In the genomic region with DNA sequence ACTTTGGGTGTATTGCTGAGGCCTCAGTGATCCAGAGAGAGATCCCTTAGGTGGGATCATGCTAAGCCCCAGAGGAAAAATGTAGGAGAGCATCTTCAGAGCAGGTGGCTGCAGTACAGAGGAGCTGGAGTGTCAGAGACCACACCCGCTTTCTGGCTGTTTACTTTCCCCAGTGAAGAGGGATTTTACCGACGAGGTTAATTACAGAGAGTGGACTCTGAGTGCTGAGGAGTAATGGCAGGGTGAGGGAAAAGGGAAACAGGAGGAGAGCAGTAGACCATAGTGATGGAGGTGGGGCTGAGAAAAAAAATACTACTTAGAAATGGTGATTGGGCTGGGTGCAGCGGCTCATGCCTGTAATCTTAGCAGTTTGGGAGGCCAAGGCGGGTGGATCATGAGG, we compare ENCODE assay signal across 14 cellular contexts. TPM values are rescaled to one million over a fixed set of nuclear protein-coding genes. Genes with fewer than 3 reads are reported as not detected.
A peak's percentile ranks its signal among the peaks of the same experiment; 100 is the strongest.
DNase-seq lines count a peak whose midpoint lies in the region; ATAC-seq and TF ChIP-seq lines count a peak whose summit lies in the region.
"Had no signal": no experiment of that assay in that cellular context is flagged by ENCODE, and none has a peak within 500 bp of the region (broad histone marks: within the 10 kb centered on the region; RNA-seq: fewer than 3 reads in every experiment).

No MANE protein-coding gene starts in this region.

- H3F3A ChIP-seq in GM23338 (replicated peaks; ENCODE audit: low read depth): no peaks in the 10 kb centered on the region

- CTCF ChIA-PET in CD8-positive, alpha-beta T cell (lab: Charles Lee): interaction anchor here (0.7 to 1.0 kb wide), 2 partner anchors 12 to 13 kb away, joined by 3 read pairs; no protein-coding TSS in a partner anchor

- H3K27ac ChIP-seq in CD8-positive, alpha-beta T cell (ENCODE audit: low read depth, low read length): no peak overlapping the region
- H3K27ac ChIP-seq in GM23338 (ENCODE audit: low read depth): no peak overlapping the region
- H3K27ac ChIP-seq: C4-2B, SJCRH30 had no signal

- H2AFZ ChIP-seq in GM23338: no peak overlapping the region

- no peaks in the 10 kb centered on the region for H3K9me3 ChIP-seq in CD8-positive, alpha-beta T cell (ENCODE audit: low read length)
- H3K9me3 ChIP-seq: SJCRH30 had no signal

- no peak overlapping the region for H3K4me3 ChIP-seq in CD8-positive, alpha-beta T cell (ENCODE audit: low read depth, low read length)
- no peak overlapping the region for H3K4me3 ChIP-seq in GM23338
- H3K4me3 ChIP-seq: SJCRH30 had no signal

- H3K79me2 ChIP-seq in GM23338 (replicated peaks; ENCODE audit: insufficient read depth): no peaks in the 10 kb centered on the region

- peak overlapping the region; percentile 91 for H3K27ac Mint-ChIP-seq in CD8-positive, alpha-beta T cell
- H3K27ac Mint-ChIP-seq in GM23338: peak overlapping the region; percentile 70
- peak overlapping the region; percentile 85 for H3K27ac Mint-ChIP-seq in dendritic cell treated with granulocyte-macrophage colony-stimulating factor and Interleukin-4, amounts not matched to agents 40 ng/mL and 50 ng/mL, for 4 days

- H3K4me1 ChIP-seq in CD8-positive, alpha-beta T cell (ENCODE audit: insufficient read depth, low read length): peaks cover 8% of the 10 kb centered on the region
- 0 out of 2 replicates have a peak, but pooled peaks cover 4% of the 10 kb centered on the region for H3K4me1 ChIP-seq in GM23338 (ENCODE audit: insufficient read depth)
- H3K4me1 ChIP-seq: SJCRH30 had no signal

- no peaks in the 10 kb centered on the region for H3K36me3 Mint-ChIP-seq in CD8-positive, alpha-beta T cell
- H3K36me3 Mint-ChIP-seq in GM23338 (ENCODE audit: low read depth): 0 out of 3 replicates have a peak, but pooled peaks cover 4% of the 10 kb centered on the region
- H3K36me3 Mint-ChIP-seq in dendritic cell treated with granulocyte-macrophage colony-stimulating factor and Interleukin-4, amounts not matched to agents 40 ng/mL and 50 ng/mL, for 4 days (ENCODE audit: low read depth): peaks cover 7% of the 10 kb centered on the region

- no peaks in the 10 kb centered on the region for H3K9me3 Mint-ChIP-seq in CD8-positive, alpha-beta T cell
- no peaks in the 10 kb centered on the region for H3K9me3 Mint-ChIP-seq in GM23338
- no peaks in the 10 kb centered on the region for H3K9me3 Mint-ChIP-seq in dendritic cell treated with granulocyte-macrophage colony-stimulating factor and Interleukin-4, amounts not matched to agents 40 ng/mL and 50 ng/mL, for 4 days

- DNase-seq in CD8-positive, alpha-beta T cell: no peak
- DNase-seq in GM23338 (ENCODE audit: low spot score) (no peak), NCI-H345 treated with DMSO at 0.1 percent for 48 hours (lab: John Stamatoyannopoulos, UW; ENCODE audit: unreplicated experiment) (peak; percentile 93)
- DNase-seq in stimulated activated CD4-positive, alpha-beta T cell treated with anti-CD3 and anti-CD28 coated beads, Interleukin-15, amount 100 ng/mL, for 24 hours: no peak
- DNase-seq: mammary epithelial cell; NCI-H1694 treated with DMSO at 0.1 percent for 48 hours; posterior cingulate gyrus; SJCRH30; stimulated activated CD4-positive, alpha-beta T cell treated with anti-CD3 and anti-CD28 coated beads, Interleukin-4, amount 100 ng/mL, for 4 hours had no signal

- POLR2A ChIA-PET in CD8-positive, alpha-beta T cell (lab: Charles Lee): interaction anchor here (0.9 to 3.9 kb wide), 3 partner anchors 15 to 43 kb away, joined by 3 to 48 read pairs (median 5); a partner anchor contains a TSS

- H3K4me2 ChIP-seq in GM23338: no peak overlapping the region

- H3K36me3 ChIP-seq in CD8-positive, alpha-beta T cell (ENCODE audit: insufficient read depth, low read length): no peaks in the 10 kb centered on the region
- no peaks in the 10 kb centered on the region for H3K36me3 ChIP-seq in GM23338 (ENCODE audit: insufficient read depth)
- H3K36me3 ChIP-seq: SJCRH30 had no signal

- intact Hi-C loops in CD8-positive, alpha-beta T cell (cut with DNase I, micrococcal nuclease): loop anchor here (5.0 kb wide), 2 partner anchors 83 to 258 kb away; a partner anchor contains a TSS
- intact Hi-C loops in dendritic cell treated with granulocyte-macrophage colony-stimulating factor and Interleukin-4, amounts not matched to agents 40 ng/mL and 50 ng/mL, for 4 days (cut with micrococcal nuclease): no loop called here

- H3K4me3 Mint-ChIP-seq in CD8-positive, alpha-beta T cell: peak overlapping the region; percentile 78
- no peak overlapping the region for H3K4me3 Mint-ChIP-seq in GM23338
- peak overlapping the region; percentile 40 for H3K4me3 Mint-ChIP-seq in dendritic cell treated with granulocyte-macrophage colony-stimulating factor and Interleukin-4, amounts not matched to agents 40 ng/mL and 50 ng/mL, for 4 days

- no peak for ATAC-seq in CD8-positive, alpha-beta T cell
- ATAC-seq in GM23338: no peak; the same call in 2 of the 3 replicates
- ATAC-seq in GM18858 (IDR thresholded peaks at IDR 0.05; ENCODE audit: unreplicated experiment): no peak
- ATAC-seq in HG03378 (IDR thresholded peaks at IDR 0.05; ENCODE audit: unreplicated experiment): no peak
- ATAC-seq in HG02588 (IDR thresholded peaks at IDR 0.05; ENCODE audit: unreplicated experiment): no peak

- H3K9me2 ChIP-seq in GM23338 (ENCODE audit: insufficient read depth): no peaks in the 10 kb centered on the region

- H4K20me1 ChIP-seq in GM23338 (replicated peaks; ENCODE audit: insufficient read depth): no peaks in the 10 kb centered on the region

- no peak for TF ChIP-seq CTCF in CD8-positive, alpha-beta T cell (IDR thresholded peaks at IDR 0.05)
- no peak for TF ChIP-seq CTCF in GM23338 (conservative IDR thresholded peaks at IDR 0.05; ENCODE audit: low read depth in 2 of 2)

- peaks cover 20% of the 10 kb centered on the region for H3K4me1 Mint-ChIP-seq in CD8-positive, alpha-beta T cell (ENCODE audit: low read depth)
- H3K4me1 Mint-ChIP-seq in GM23338: peaks cover 31% of the 10 kb centered on the region
- peaks cover 15% of the 10 kb centered on the region for H3K4me1 Mint-ChIP-seq in dendritic cell treated with granulocyte-macrophage colony-stimulating factor and Interleukin-4, amounts not matched to agents 40 ng/mL and 50 ng/mL, for 4 days (ENCODE audit: low read depth)

- H3K27me3 ChIP-seq in CD8-positive, alpha-beta T cell (ENCODE audit: insufficient read depth, low read length): no peaks in the 10 kb centered on the region
- no peaks in the 10 kb centered on the region for H3K27me3 ChIP-seq in GM23338 (ENCODE audit: insufficient read depth)
- H3K27me3 ChIP-seq: SJCRH30 had no signal

- no peaks in the 10 kb centered on the region for H3K27me3 Mint-ChIP-seq in CD8-positive, alpha-beta T cell (ENCODE audit: low read depth)
- peaks cover 3% of the 10 kb centered on the region for H3K27me3 Mint-ChIP-seq in GM23338 (ENCODE audit: insufficient read depth, low read depth, poor library complexity)
- H3K27me3 Mint-ChIP-seq in dendritic cell treated with granulocyte-macrophage colony-stimulating factor and Interleukin-4, amounts not matched to agents 40 ng/mL and 50 ng/mL, for 4 days: no peaks in the 10 kb centered on the region

TF ChIP-seq in GM23338, 12 proteins besides CTCF, POLR2A, EP300 and RAD21 (continues in another document):
- TF ChIP-seq POLR2AphosphoS5 (IDR thresholded peaks at IDR 0.05; ENCODE audit: low read depth) (no peak), JUNB (IDR thresholded peaks at IDR 0.05; ENCODE audit: unreplicated experiment) (no peak), CREB1 (CRISPR knock-in tag; IDR thresholded peaks at IDR 0.05; ENCODE audit: low read depth) (no peak), NANOG (IDR thresholded peaks at IDR 0.05; ENCODE audit: borderline replicate concordance) (no peak), ZNF114 (CRISPR knock-in tag; IDR thresholded peaks at IDR 0.05) (no peak), EZH2phosphoT487 (IDR thresholded peaks at IDR 0.05; ENCODE audit: unreplicated experiment) (no peak), STAT1 (IDR thresholded peaks at IDR 0.05; ENCODE audit: unreplicated experiment) (no peak)
- TF ChIP-seq, protein P1, sequence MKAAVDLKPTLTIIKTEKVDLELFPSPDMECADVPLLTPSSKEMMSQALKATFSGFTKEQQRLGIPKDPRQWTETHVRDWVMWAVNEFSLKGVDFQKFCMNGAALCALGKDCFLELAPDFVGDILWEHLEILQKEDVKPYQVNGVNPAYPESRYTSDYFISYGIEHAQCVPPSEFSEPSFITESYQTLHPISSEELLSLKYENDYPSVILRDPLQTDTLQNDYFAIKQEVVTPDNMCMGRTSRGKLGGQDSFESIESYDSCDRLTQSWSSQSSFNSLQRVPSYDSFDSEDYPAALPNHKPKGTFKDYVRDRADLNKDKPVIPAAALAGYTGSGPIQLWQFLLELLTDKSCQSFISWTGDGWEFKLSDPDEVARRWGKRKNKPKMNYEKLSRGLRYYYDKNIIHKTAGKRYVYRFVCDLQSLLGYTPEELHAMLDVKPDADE (IDR thresholded peaks at IDR 0.05): no peak

RNA-seq across cellular contexts. Expression of a gene that starts 43.3 kb away (rescaled TPM):
- 100 to 1,000 TPM; 233 to 251 TPM for total RNA-seq in CD8-positive, alpha-beta T cell
- 40.5 and 52.8 TPM in 2 replicates for total RNA-seq in GM23338 (2014; rRNA removed; shearing (Covaris generic))
- polyA plus RNA-seq in GM23338 (2016; fragmentation: Nextera tagmentation; extraction: Ambion mirVana): 36.0 and 37.6 TPM in 2 replicates
